Comparison of ENCODE assay signal across 8 cellular contexts in genomic region chr10:63052083-63052482, GRCh38.
"Had no signal": no experiment of that assay in that cellular context is flagged by ENCODE, and none has a peak within 500 bp of the region (broad histone marks: within the 10 kb centered on the region; RNA-seq: fewer than 3 reads in every experiment).

No MANE protein-coding gene starts in this region.

- ATAC-seq: GM12878 had no signal

- FAIRE-seq: G401.6, GM12878, GM12891, GM12892, GM18507, GM19239 had no signal

- DNase-seq: GDM1, GF-D8 had no signal

- H3K4me3 ChIP-seq: GM12878 had no signal
